In genomic region chr13:40571338-40571737, GRCh38 we compare ENCODE assay signal across 26 cellular contexts.
DNase-seq lines count a peak whose midpoint lies in the region; ATAC-seq and TF ChIP-seq lines count a peak whose summit lies in the region.
"Had no signal": no experiment of that assay in that cellular context is flagged by ENCODE, and none has a peak within 500 bp of the region (broad histone marks: within the 10 kb centered on the region; RNA-seq: fewer than 3 reads in every experiment).

No MANE protein-coding gene starts in this region.

- 78 to 81% methylated on average over 3 of the region's 3 CpGs for WGBS in thyroid gland, 2 donors

- peak overlapping the region; percentile 81 for H3K27ac Mint-ChIP-seq in activated T-cell treated with anti-CD3 and anti-CD28 coated beads, Interleukin-2, amount 50 U/mL, for 72 hours
- peak overlapping the region; percentile 9 for H3K27ac Mint-ChIP-seq in central memory CD8-positive, alpha-beta T cell (ENCODE audit: low read depth)
- peak overlapping the region in 1 of 2 donors; percentile 68 for H3K27ac Mint-ChIP-seq in stimulated activated naive CD8-positive, alpha-beta T cell treated with anti-CD3 and anti-CD28 coated beads, Interleukin-15, amount 100 ng/mL, for 72 hours
- H3K27ac Mint-ChIP-seq: activated T-helper 2 cell treated with anti-CD3 and anti-CD28 coated beads, Interferon-gamma antibody, Interleukin-2, Interleukin-4, amounts not matched to agents 10 μg/mL and 5 μg/mL and 100 μg/mL, durations not matched to agents 14 hours and 24 hours and 36 hours had no signal

- no peaks in the 10 kb centered on the region for H3K36me3 ChIP-seq in thyroid gland
- H3K36me3 ChIP-seq: adrenal gland, esophagus squamous epithelium, gastrocnemius medialis, neutrophil, transverse colon had no signal

- intact Hi-C loops in thyroid gland (cut with DNase I), result no loop called here

- ATAC-seq in activated T-cell treated with anti-CD3 and anti-CD28 coated beads, Interleukin-2, amount 50 U/mL, for 72 hours (replicated peaks in 1 of 2), result peak in 1 of 2 donors; percentile 15
- ATAC-seq in central memory CD8-positive, alpha-beta T cell (replicated peaks; ENCODE audit: extremely low read depth, poor library complexity, severe bottlenecking), result no peak
- no peak for ATAC-seq in stimulated activated naive CD8-positive, alpha-beta T cell treated with anti-CD3 and anti-CD28 coated beads, Interleukin-15, amount 100 ng/mL, for 72 hours
- ATAC-seq: effector memory CD8-positive, alpha-beta T cell; gastrocnemius medialis; mucosa of descending colon; Right ventricle myocardium inferior had no signal

- no peak overlapping the region for H3K27ac ChIP-seq in thyroid gland
- H3K27ac ChIP-seq: adrenal gland, esophagus squamous epithelium, neutrophil, transverse colon had no signal

- H3K27me3 Mint-ChIP-seq in activated T-cell treated with anti-CD3 and anti-CD28 coated beads, Interleukin-2, amount 50 U/mL, for 72 hours (ENCODE audit: low read depth), result no peaks in the 10 kb centered on the region
- no peaks in the 10 kb centered on the region for H3K27me3 Mint-ChIP-seq in central memory CD8-positive, alpha-beta T cell
- H3K27me3 Mint-ChIP-seq in stimulated activated naive CD8-positive, alpha-beta T cell treated with anti-CD3 and anti-CD28 coated beads, Interleukin-15, amount 100 ng/mL, for 72 hours, result no peaks in the 10 kb centered on the region
- H3K27me3 Mint-ChIP-seq: effector memory CD8-positive, alpha-beta T cell had no signal

- no peaks in the 10 kb centered on the region for H3K9me3 ChIP-seq in thyroid gland
- H3K9me3 ChIP-seq: adrenal gland, esophagus squamous epithelium, gastrocnemius medialis, mucosa of descending colon, neutrophil, transverse colon had no signal

- no peak for TF ChIP-seq POLR2A in thyroid gland (IDR thresholded peaks at IDR 0.05)

- peaks cover 91% of the 10 kb centered on the region for H3K4me1 Mint-ChIP-seq in activated T-cell treated with anti-CD3 and anti-CD28 coated beads, Interleukin-2, amount 50 U/mL, for 72 hours (ENCODE audit: low read depth)
- H3K4me1 Mint-ChIP-seq in central memory CD8-positive, alpha-beta T cell, result peaks cover 81% of the 10 kb centered on the region
- peaks cover 95% of the 10 kb centered on the region for H3K4me1 Mint-ChIP-seq in stimulated activated naive CD8-positive, alpha-beta T cell treated with anti-CD3 and anti-CD28 coated beads, Interleukin-15, amount 100 ng/mL, for 72 hours

- TF ChIP-seq CTCF in LNCaP clone FGC (IDR thresholded peaks at IDR 0.05; ENCODE audit: control insufficient read depth, extremely low read depth, insufficient read depth), result no peak
- TF ChIP-seq CTCF in thyroid gland (IDR thresholded peaks at IDR 0.05), result no peak

- H3K9me3 Mint-ChIP-seq in activated T-cell treated with anti-CD3 and anti-CD28 coated beads, Interleukin-2, amount 50 U/mL, for 72 hours, result no peaks in the 10 kb centered on the region
- H3K9me3 Mint-ChIP-seq in central memory CD8-positive, alpha-beta T cell, result no peaks in the 10 kb centered on the region
- no peaks in the 10 kb centered on the region for H3K9me3 Mint-ChIP-seq in stimulated activated naive CD8-positive, alpha-beta T cell treated with anti-CD3 and anti-CD28 coated beads, Interleukin-15, amount 100 ng/mL, for 72 hours
- H3K9me3 Mint-ChIP-seq: activated T-helper 2 cell treated with anti-CD3 and anti-CD28 coated beads, Interferon-gamma antibody, Interleukin-2, Interleukin-4, amounts not matched to agents 10 μg/mL and 5 μg/mL and 100 μg/mL, durations not matched to agents 14 hours and 24 hours and 36 hours; effector memory CD8-positive, alpha-beta T cell had no signal

- 0 out of 2 replicates have a peak overlapping the region, but pooled peaks have one; percentile 10 for H3K4me3 ChIP-seq in LNCaP clone FGC (ENCODE audit: low read depth, low read length)
- no peak overlapping the region for H3K4me3 ChIP-seq in thyroid gland (replicated peaks in 1 of 3)
- H3K4me3 ChIP-seq: adrenal gland, esophagus squamous epithelium, gastrocnemius medialis, mucosa of descending colon, transverse colon had no signal

- H3K4me3 Mint-ChIP-seq in activated T-cell treated with anti-CD3 and anti-CD28 coated beads, Interleukin-2, amount 50 U/mL, for 72 hours, result peak overlapping the region; percentile 25 to 51
- no peak overlapping the region for H3K4me3 Mint-ChIP-seq in central memory CD8-positive, alpha-beta T cell
- H3K4me3 Mint-ChIP-seq in stimulated activated naive CD8-positive, alpha-beta T cell treated with anti-CD3 and anti-CD28 coated beads, Interleukin-15, amount 100 ng/mL, for 72 hours, result peak overlapping the region; percentile 50 to 59

- peaks cover 66 to 76% of the 10 kb centered on the region in 2 donors for H3K4me1 ChIP-seq in thyroid gland

- no peak for DNase-seq in activated T-cell treated with anti-CD3 and anti-CD28 coated beads, Interleukin-2, amount 50 U/mL, for 72 hours
- DNase-seq in activated T-cell treated with anti-CD3 and anti-CD28 coated beads for 4 hours, result no peak
- DNase-seq in LNCaP clone FGC (ENCODE audit: low read depth), result no peak
- no peak for DNase-seq in central memory CD8-positive, alpha-beta T cell (ENCODE audit: low spot score in 2 of 2)
- DNase-seq in stimulated activated naive CD8-positive, alpha-beta T cell treated with anti-CD3 and anti-CD28 coated beads, Interleukin-15, amount 100 ng/mL, for 72 hours, result no peak
- no peak for DNase-seq in NCI-H510A treated with DMSO at 0.1 percent for 48 hours (lab: John Stamatoyannopoulos, UW)
- DNase-seq in thyroid gland, result no peak
- no peak for DNase-seq in NCI-H345 (lab: John Stamatoyannopoulos, UW)
- DNase-seq: activated CD4-positive, alpha-beta T cell treated with anti-CD3 and anti-CD28 coated beads for 1 hour; adrenal gland; DMS 273 treated with DMSO at 0.1 percent for 48 hours; effector memory CD8-positive, alpha-beta T cell; esophagus squamous epithelium; gastrocnemius medialis; hypothalamus; KG1; mucosa of descending colon; NCI-H1694; NCI-H2227 treated with DMSO at 0.1 percent for 48 hours; NCI-H774; OCI-M1; SW 1271; transverse colon had no signal

- H3K27me3 ChIP-seq in thyroid gland, result no peaks in the 10 kb centered on the region
- H3K27me3 ChIP-seq: adrenal gland, esophagus squamous epithelium, gastrocnemius medialis, neutrophil, transverse colon had no signal

- H3K36me3 Mint-ChIP-seq in activated T-cell treated with anti-CD3 and anti-CD28 coated beads, Interleukin-2, amount 50 U/mL, for 72 hours (ENCODE audit: insufficient read depth in 2 of 2), result no peaks in the 10 kb centered on the region
- H3K36me3 Mint-ChIP-seq in central memory CD8-positive, alpha-beta T cell (ENCODE audit: insufficient read depth), result peaks cover 4% of the 10 kb centered on the region
